1 cellular context compared by ENCODE assay signal in genomic region chr20:33561981-33562601, GRCh38.
TF ChIP-seq lines count a peak whose summit lies in the region.

No MANE protein-coding gene starts in this region.

TF ChIP-seq in HepG2, 621 proteins besides CTCF, POLR2A, EP300 and RAD21 (continued from another document and continues in another):
- TF ChIP-seq SUZ12 (IDR thresholded peaks at IDR 0.05; ENCODE audit: low read depth, low read length) (no peak), SIN3A (IDR thresholded peaks at IDR 0.05; ENCODE audit: borderline replicate concordance, low read depth, low read length) (no peak), ZBTB43 (CRISPR knock-in tag; conservative IDR thresholded peaks at IDR 0.05) (peak; percentile 70; the same call in 1 of the 2 replicates), GMEB1 (CRISPR knock-in tag; IDR thresholded peaks at IDR 0.05; ENCODE audit: borderline replicate concordance) (0 out of 2 replicates have a peak, but pooled peaks have one; percentile 27), BORCS8-MEF2B (CRISPR knock-in tag; IDR thresholded peaks at IDR 0.05) (no peak), SPEN (CRISPR knock-in tag; IDR thresholded peaks at IDR 0.05; ENCODE audit: low read depth) (peak; percentile 47; the same call in 1 of the 2 replicates), PHF21A (CRISPR knock-in tag; IDR thresholded peaks at IDR 0.05) (no peak), KAT8 (CRISPR knock-in tag; IDR thresholded peaks at IDR 0.05) (peak; percentile 54; the same call in 1 of the 2 replicates), ZNF710 (CRISPR knock-in tag; IDR thresholded peaks at IDR 0.05; ENCODE audit: borderline replicate concordance) (peak; percentile 94), THRA (CRISPR knock-in tag; IDR thresholded peaks at IDR 0.05; ENCODE audit: borderline replicate concordance) (no peak), KAT2B (IDR thresholded peaks at IDR 0.05; ENCODE audit: borderline replicate concordance, low read depth, low read length) (no peak), SALL1 (CRISPR knock-in tag; IDR thresholded peaks at IDR 0.05) (peak; percentile 79), YEATS2 (CRISPR knock-in tag; IDR thresholded peaks at IDR 0.05; ENCODE audit: borderline replicate concordance) (peak; percentile 79; the same call in 1 of the 2 replicates), ZNF709 (CRISPR knock-in tag; IDR thresholded peaks at IDR 0.05) (no peak), ZFP82 (CRISPR knock-in tag; IDR thresholded peaks at IDR 0.05; ENCODE audit: borderline replicate concordance) (0 out of 2 replicates have a peak, but pooled peaks have one; percentile 38), NPAS2 (CRISPR knock-in tag; IDR thresholded peaks at IDR 0.05; ENCODE audit: borderline replicate concordance) (no peak), FOXO4 (CRISPR knock-in tag; conservative IDR thresholded peaks at IDR 0.05) (no peak), KMT2B (CRISPR knock-in tag; IDR thresholded peaks at IDR 0.05) (peak; percentile 70), HNF1A (IDR thresholded peaks at IDR 0.05; ENCODE audit: low read depth) (no peak), HNF1A (CRISPR knock-in tag; IDR thresholded peaks at IDR 0.05; ENCODE audit: borderline replicate concordance) (no peak), ZNF496 (CRISPR knock-in tag; IDR thresholded peaks at IDR 0.05; ENCODE audit: insufficient replicate concordance) (no peak), ZNF7 (CRISPR knock-in tag; IDR thresholded peaks at IDR 0.05) (no peak), SRF (IDR thresholded peaks at IDR 0.05; ENCODE audit: low read depth, low read length) (no peak), KDM1A (CRISPR knock-in tag; IDR thresholded peaks at IDR 0.05) (no peak), REL (CRISPR knock-in tag; conservative IDR thresholded peaks at IDR 0.05) (no peak), ZC3H13 (CRISPR knock-in tag; IDR thresholded peaks at IDR 0.05) (no peak), ZBTB44 (CRISPR knock-in tag; IDR thresholded peaks at IDR 0.05) (no peak), SP5 (CRISPR knock-in tag; IDR thresholded peaks at IDR 0.05; ENCODE audit: borderline replicate concordance, low read depth) (peak; percentile 42; the same call in 1 of the 2 replicates), BCLAF1 (IDR thresholded peaks at IDR 0.05) (no peak), ATRX (CRISPR knock-in tag; IDR thresholded peaks at IDR 0.05; ENCODE audit: borderline replicate concordance) (no peak), ZNF253 (CRISPR knock-in tag; IDR thresholded peaks at IDR 0.05; ENCODE audit: borderline replicate concordance) (no peak), SOX5 (CRISPR knock-in tag; IDR thresholded peaks at IDR 0.05; ENCODE audit: borderline replicate concordance) (peak; percentile 75), TOPORS (CRISPR knock-in tag; IDR thresholded peaks at IDR 0.05) (no peak), MEIS2 (CRISPR knock-in tag; IDR thresholded peaks at IDR 0.05) (no peak), ELF3 (CRISPR knock-in tag; IDR thresholded peaks at IDR 0.05) (no peak; the same call in 1 of the 2 replicates), ZNF724P (CRISPR knock-in tag; IDR thresholded peaks at IDR 0.05; ENCODE audit: borderline replicate concordance) (no peak), HMGA1 (CRISPR knock-in tag; conservative IDR thresholded peaks at IDR 0.05) (no peak), ZNF333 (CRISPR knock-in tag; IDR thresholded peaks at IDR 0.05; ENCODE audit: borderline replicate concordance) (no peak), RARG (CRISPR knock-in tag; IDR thresholded peaks at IDR 0.05; ENCODE audit: low read depth) (0 out of 2 replicates have a peak, but pooled peaks have one; percentile 42), IKZF5 (CRISPR knock-in tag; IDR thresholded peaks at IDR 0.05) (peak; percentile 89), ATF2 (CRISPR knock-in tag; IDR thresholded peaks at IDR 0.05) (peak; percentile 95), CEBPB (IDR thresholded peaks at IDR 0.05; ENCODE audit: borderline replicate concordance, low read depth, low read length) (peak; percentile 59; the same call in 1 of the 2 replicates), ATF7-NPFF (CRISPR knock-in tag; IDR thresholded peaks at IDR 0.05; ENCODE audit: low read depth) (no peak), ZNF350 (CRISPR knock-in tag; IDR thresholded peaks at IDR 0.05; ENCODE audit: borderline replicate concordance, low read depth) (no peak), TP53 (CRISPR knock-in tag; conservative IDR thresholded peaks at IDR 0.05) (no peak)
